In the genomic region with DNA sequence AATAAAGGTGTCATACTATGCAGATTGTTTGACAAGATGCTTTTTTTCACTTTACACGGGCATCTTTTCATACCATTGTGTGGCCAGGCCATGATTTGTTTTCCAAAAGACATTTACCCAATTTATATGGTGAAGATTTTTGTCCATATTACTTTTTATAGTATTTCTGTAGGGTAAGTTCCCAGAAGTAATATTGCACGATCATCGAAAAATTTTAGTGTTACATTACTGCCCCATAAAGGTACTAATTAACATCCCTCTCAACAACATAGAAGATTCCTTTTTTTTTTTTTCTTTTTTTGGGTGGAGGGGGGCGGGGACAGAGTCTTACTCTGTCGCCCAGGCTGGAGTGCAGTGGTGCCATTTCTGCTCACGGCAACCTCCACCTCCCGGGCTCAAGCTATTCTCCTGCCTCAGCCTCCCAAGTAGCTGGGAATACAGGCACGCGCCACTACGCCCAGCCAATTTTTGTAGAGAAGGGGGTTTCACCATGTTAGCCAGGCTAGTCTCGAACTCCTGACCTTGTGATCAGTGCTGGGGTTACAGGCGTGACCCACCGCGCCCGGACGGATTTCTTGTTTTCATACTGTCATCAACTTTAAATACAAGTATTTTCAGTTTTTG, we compare ENCODE assay signal across 9 cellular contexts. TPM values are rescaled to one million over a fixed set of nuclear protein-coding genes. Genes with fewer than 3 reads are reported as not detected.
DNase-seq lines count a peak whose midpoint lies in the region; ATAC-seq and TF ChIP-seq lines count a peak whose summit lies in the region.
"Had no signal": no experiment of that assay in that cellular context is flagged by ENCODE, and none has a peak within 500 bp of the region (broad histone marks: within the 10 kb centered on the region; RNA-seq: fewer than 3 reads in every experiment).

No MANE protein-coding gene starts in this region.

- H3K79me2 ChIP-seq in H9 (ENCODE audit: insufficient read depth, low read length) = no peaks in the 10 kb centered on the region

- H3K9ac ChIP-seq in H9 (ENCODE audit: extremely low read depth, insufficient read length, low read length) = no peak overlapping the region

- H3K27ac ChIP-seq in A673 (ENCODE audit: low read depth, low read length, poor library complexity, severe bottlenecking) (no peak overlapping the region), H9 (ENCODE audit: insufficient read length, low read depth, low read length) (no peak overlapping the region), muscle layer of duodenum (ENCODE audit: low read length) (no peak overlapping the region)

- H3K4me2 ChIP-seq in H9 (ENCODE audit: insufficient read depth, insufficient read length, low read length) = peak overlapping the region; percentile 42

- H3K4me1 Mint-ChIP-seq in H9 (peaks cover 6 to 11% of the 10 kb centered on the region in 2 experiments), brain (peaks cover 18% of the 10 kb centered on the region)

- peaks cover 5% of the 10 kb centered on the region for H3K36me3 ChIP-seq in A673 (ENCODE audit: insufficient read depth, low read length, poor library complexity, severe bottlenecking)
- H3K36me3 ChIP-seq in muscle layer of duodenum (ENCODE audit: control insufficient read depth in 1 of 2, insufficient read depth in 2 of 2, low read length in 2 of 2) = no peaks in the 10 kb centered on the region

- no peak overlapping the region for H2AK5ac ChIP-seq in H9 (ENCODE audit: insufficient read length, low read length)

- CTCF ChIA-PET in A673 (lab: Charles Lee) = interaction anchor here (0.6 kb wide), 1 partner anchor 156 kb away, joined by 3 read pairs; no protein-coding TSS in a partner anchor

- intact Hi-C loops in A673 (cut with micrococcal nuclease; ENCODE audit: unreplicated experiment) = no loop called here

- H3K4me3 Mint-ChIP-seq in H9 (peak overlapping the region; percentile 78 to 86; a peak in 3 of 5 replicates), brain (peak overlapping the region; percentile 90 to 91 (median 90))

- no peaks in the 10 kb centered on the region for H3K9me3 ChIP-seq in A673 (ENCODE audit: low read depth, low read length, poor library complexity, severe bottlenecking)
- H3K9me3 ChIP-seq in H9 (ENCODE audit: control insufficient read depth, low read depth, low read length) = no peaks in the 10 kb centered on the region
- H3K9me3 ChIP-seq in muscle layer of duodenum (ENCODE audit: control insufficient read depth in 1 of 2, low read length in 2 of 2) = no peaks in the 10 kb centered on the region

- H3K4me3 ChIP-seq in A673 (ENCODE audit: low read depth, low read length, poor library complexity, severe bottlenecking) (peak overlapping the region; percentile 56), muscle layer of duodenum (ENCODE audit: low read depth in 1 of 2, low read length in 2 of 2) (peak overlapping the region; percentile 72 to 73)

- H3K9me3 Mint-ChIP-seq in H9 = no peaks in the 10 kb centered on the region
- peaks cover 0 to 4% (median 0%) of the 10 kb centered on the region in 5 experiments for H3K9me3 Mint-ChIP-seq in brain

- DNase-seq in A673 (ENCODE audit: low spot score) (no peak), H9 (no peak), NCI-H146 (lab: John Stamatoyannopoulos, UW) (no peak), COLO668 (lab: John Stamatoyannopoulos, UW; ENCODE audit: unreplicated experiment) (no peak)
- DNase-seq: amniotic stem cell had no signal

- peaks cover 6% of the 10 kb centered on the region for H3K4me1 ChIP-seq in A673 (ENCODE audit: insufficient read depth, low read length, poor library complexity, severe bottlenecking)
- no peaks in the 10 kb centered on the region; the same call in 1 of the 2 replicates for H3K4me1 ChIP-seq in H9 (ENCODE audit: insufficient read depth, low read length)
- H3K4me1 ChIP-seq in muscle layer of duodenum (ENCODE audit: control insufficient read depth in 1 of 2, insufficient read depth in 2 of 2, low read length in 2 of 2) = peaks cover 6 to 11% of the 10 kb centered on the region in 2 donors

- POLR2A ChIA-PET in A673 (lab: Charles Lee; ENCODE audit: low non-redundant PET) = no interaction called here

- no peak overlapping the region for H3K14ac ChIP-seq in H9 (ENCODE audit: insufficient read depth, low read length)

- H2BK5ac ChIP-seq in H9 (ENCODE audit: insufficient read length, low read length) = no peak overlapping the region

- TF ChIP-seq CTCF in A673 (conservative IDR thresholded peaks at IDR 0.05; ENCODE audit: low read depth, low read length) (no peak), H9 (conservative IDR thresholded peaks at IDR 0.05) (no peak), brain (conservative IDR thresholded peaks at IDR 0.05) (no peak)

- H3K56ac ChIP-seq in H9 (ENCODE audit: insufficient read length, low read depth, low read length) = no peak overlapping the region

- H2BK15ac ChIP-seq in H9 (ENCODE audit: low read depth, low read length) = no peak overlapping the region

- no peak overlapping the region for H4K5ac ChIP-seq in H9 (ENCODE audit: insufficient read length, low read depth, low read length)

- H4K8ac ChIP-seq in H9 (replicated peaks; ENCODE audit: insufficient read length, low read depth, low read length) = no peak overlapping the region

- H3K23me2 ChIP-seq in H9 (ENCODE audit: insufficient read length, low read depth, low read length, poor library complexity, severe bottlenecking) = peaks cover 10% of the 10 kb centered on the region

- H3K27me3 Mint-ChIP-seq in H9 (ENCODE audit: low read depth) (peaks cover 47% of the 10 kb centered on the region), brain (peaks cover 4% of the 10 kb centered on the region)

- H3T11ph ChIP-seq in H9 (ENCODE audit: low read length) = no peak overlapping the region

- no peak overlapping the region for H3K18ac ChIP-seq in H9 (ENCODE audit: insufficient read length, low read depth, low read length)

- H3K27ac Mint-ChIP-seq in H9 (no peak overlapping the region), brain (peak overlapping the region in 1 of 5 experiments; percentile 74)

- H3K36me3 Mint-ChIP-seq in H9 (ENCODE audit: insufficient read depth in 1 of 3, low read depth in 3 of 3) (0 out of 7 replicates have a peak, but pooled peaks cover 0 to 4% (median 0%) of the 10 kb centered on the region in 3 experiments), brain (peaks cover 9% of the 10 kb centered on the region)

- no peak overlapping the region for H3K4ac ChIP-seq in H9 (ENCODE audit: low read depth, low read length)

- ATAC-seq in HG03095 (IDR thresholded peaks at IDR 0.05; ENCODE audit: unreplicated experiment) (no peak), GM21447 (IDR thresholded peaks at IDR 0.05; ENCODE audit: unreplicated experiment) (no peak)

- H3K79me1 ChIP-seq in H9 (ENCODE audit: insufficient read depth, low read depth, low read length, poor library complexity, severe bottlenecking) = no peaks in the 10 kb centered on the region

- no peak overlapping the region for H4K91ac ChIP-seq in H9 (ENCODE audit: insufficient read length, low read depth, low read length)

- H3K27me3 ChIP-seq in A673 (replicated peaks; ENCODE audit: insufficient read depth, low read depth, low read length, poor library complexity) = peaks cover 4% of the 10 kb centered on the region
- no peaks in the 10 kb centered on the region; the same call in 1 of the 2 replicates for H3K27me3 ChIP-seq in H9 (ENCODE audit: insufficient read depth, low read length)
- no peaks in the 10 kb centered on the region for H3K27me3 ChIP-seq in muscle layer of duodenum (ENCODE audit: low read depth, low read length)

- no TSS peak for BruUV-seq in A673 (replicated peaks; lab: Mats Ljungman, UMichigan)

- WGBS in H9 (ENCODE audit: extremely low coverage, insufficient read length, low lambda C conversion rate) = no CpG with 5 or more reads among the region's 16 CpGs

- H2BK120ac ChIP-seq in H9 (ENCODE audit: low read depth, low read length, poor library complexity, severe bottlenecking) = no peak overlapping the region

- H2AFZ ChIP-seq in H9 (ENCODE audit: low read length) = no peak overlapping the region

- H4K20me1 ChIP-seq in H9 (ENCODE audit: control insufficient read depth, insufficient read depth, insufficient read length) = no peaks in the 10 kb centered on the region

- no peak overlapping the region for H2BK12ac ChIP-seq in H9 (ENCODE audit: insufficient read length, low read depth, low read length)

- no peak overlapping the region for H3K23ac ChIP-seq in H9 (ENCODE audit: insufficient read length, low read depth, low read length)

- H2BK20ac ChIP-seq in H9 (ENCODE audit: low read depth, low read length, poor library complexity, severe bottlenecking) = no peak overlapping the region

RNA-seq across cellular contexts. Expression of gene ROPN1L, which starts 1.2 kb away (rescaled TPM):
- 0.24 and 0.39 TPM in 2 replicates for total RNA-seq in A673 (2021)
- 0.37 TPM in 1 of 2 replicates, not detected in the other for total RNA-seq in H9 (2021)
- 2.0 TPM for polyA plus RNA-seq in brain (ENCODE audit: insufficient read depth, low read depth, low replicate concordance)
